ENCODE assay signal across 26 cellular contexts in the genomic region with DNA sequence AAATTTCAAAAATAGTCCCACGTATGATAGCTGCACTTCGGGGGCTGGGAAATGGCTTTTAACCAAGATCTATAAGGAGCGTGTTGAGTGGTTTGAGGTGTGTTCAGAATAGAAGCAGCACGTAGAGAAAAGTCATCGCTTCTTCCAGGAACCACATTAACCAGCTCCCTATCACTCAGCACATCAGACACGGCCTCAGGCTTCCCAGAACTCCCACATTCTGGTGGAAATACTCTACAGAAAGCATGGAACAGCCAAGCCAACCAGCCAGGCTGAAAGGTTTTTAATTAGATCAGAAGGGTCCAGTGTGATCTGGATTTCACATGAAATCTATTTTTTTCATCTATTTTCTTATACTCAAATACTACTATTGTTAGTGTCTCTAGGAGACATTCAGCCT.
A peak's percentile ranks its signal among the peaks of the same experiment; 100 is the strongest.
DNase-seq lines count a peak whose midpoint lies in the region; ATAC-seq and TF ChIP-seq lines count a peak whose summit lies in the region.
"Had no signal": no experiment of that assay in that cellular context is flagged by ENCODE, and none has a peak within 500 bp of the region (broad histone marks: within the 10 kb centered on the region; RNA-seq: fewer than 3 reads in every experiment).

No MANE protein-coding gene starts in this region.

- no peak overlapping the region for H3K4me2 ChIP-seq in SK-N-SH
- no peak overlapping the region for H3K4me2 ChIP-seq in smooth muscle cell

- no peaks in the 10 kb centered on the region for H3K79me2 ChIP-seq in SK-N-SH (ENCODE audit: insufficient read depth)
- no peaks in the 10 kb centered on the region for H3K79me2 ChIP-seq in smooth muscle cell (ENCODE audit: low read depth)

- H3K27me3 ChIP-seq in left ventricle myocardium inferior (ENCODE audit: low read depth) (no peaks in the 10 kb centered on the region), right cardiac atrium (ENCODE audit: control insufficient read depth, insufficient read depth) (no peaks in the 10 kb centered on the region), SK-N-SH (ENCODE audit: insufficient read depth) (no peaks in the 10 kb centered on the region), smooth muscle cell (ENCODE audit: low read depth) (no peaks in the 10 kb centered on the region), Peyer's patch (no peaks in the 10 kb centered on the region)
- H3K27me3 ChIP-seq: breast epithelium, spleen, tibial nerve had no signal

- H3K9me3 ChIP-seq in left ventricle myocardium inferior (replicated peaks) (no peaks in the 10 kb centered on the region), right cardiac atrium (ENCODE audit: control insufficient read depth, low read length) (no peaks in the 10 kb centered on the region), SK-N-SH (no peaks in the 10 kb centered on the region), smooth muscle cell (replicated peaks; ENCODE audit: low read depth) (no peaks in the 10 kb centered on the region), Peyer's patch (no peaks in the 10 kb centered on the region)
- H3K9me3 ChIP-seq: breast epithelium, spleen, tibial nerve had no signal

- H3K36me3 ChIP-seq in left ventricle myocardium inferior (no peaks in the 10 kb centered on the region), SK-N-SH (replicated peaks in 1 of 2; ENCODE audit: control insufficient read depth in 1 of 2, insufficient read depth in 2 of 2, low read length in 1 of 2) (no peaks in the 10 kb centered on the region), smooth muscle cell (ENCODE audit: low read depth) (no peaks in the 10 kb centered on the region), Peyer's patch (no peaks in the 10 kb centered on the region)
- H3K36me3 ChIP-seq: breast epithelium, spleen, tibial nerve had no signal

- POLR2A ChIA-PET in SK-N-SH (lab: Yijun Ruan, JAX): interaction anchor here (0.5 to 1.0 kb wide), 2 partner anchors 27 to 90 kb away, joined by 3 to 4 read pairs; no protein-coding TSS in a partner anchor

- peaks cover 3% of the 10 kb centered on the region for H3K4me1 ChIP-seq in left ventricle myocardium inferior
- H3K4me1 ChIP-seq in right cardiac atrium (ENCODE audit: control insufficient read depth, insufficient read depth, low read length): peaks cover 2% of the 10 kb centered on the region
- H3K4me1 ChIP-seq in SK-N-SH (ENCODE audit: control insufficient read depth in 1 of 2, insufficient read depth in 2 of 2, low read depth in 1 of 2, low read length in 1 of 2): peaks cover 0 to 9% of the 10 kb centered on the region in 2 experiments; a peak in 2 of 4 replicates
- peaks cover 7% of the 10 kb centered on the region for H3K4me1 ChIP-seq in smooth muscle cell (ENCODE audit: low read depth)
- no peaks in the 10 kb centered on the region for H3K4me1 ChIP-seq in Peyer's patch
- H3K4me1 ChIP-seq: breast epithelium, spleen, tibial nerve had no signal

- 60% methylated on average over 6 of the region's 6 CpGs for WGBS in right cardiac atrium
- 39% methylated on average over 6 of the region's 6 CpGs for WGBS in SK-N-SH (ENCODE audit: low lambda C conversion rate)
- WGBS in smooth muscle cell (ENCODE audit: low lambda C conversion rate): 33% methylated on average over 6 of the region's 6 CpGs

- H3F3A ChIP-seq in SK-N-SH (replicated peaks; ENCODE audit: insufficient read depth): no peaks in the 10 kb centered on the region
- H3F3A ChIP-seq in smooth muscle cell (ENCODE audit: low read depth): no peaks in the 10 kb centered on the region

- no peak for TF ChIP-seq CTCF in left ventricle myocardium inferior (IDR thresholded peaks at IDR 0.05; ENCODE audit: borderline replicate concordance)
- no peak for TF ChIP-seq CTCF in SK-N-SH (IDR thresholded peaks at IDR 0.05)
- TF ChIP-seq CTCF in fibroblast of pulmonary artery (IDR thresholded peaks at IDR 0.05; ENCODE audit: low read length, missing control alignments): no peak
- no peak for TF ChIP-seq CTCF in smooth muscle cell (IDR thresholded peaks at IDR 0.05; ENCODE audit: borderline replicate concordance, insufficient read depth, poor library complexity, severe bottlenecking)
- TF ChIP-seq CTCF in Peyer's patch (IDR thresholded peaks at IDR 0.05): no peak

- intact Hi-C loops in left ventricle myocardium inferior (cut with micrococcal nuclease) (no loop called here), right cardiac atrium (cut with DNase I) (no loop called here)

- peak; percentile 53 for TF ChIP-seq RAD21 in SK-N-SH (IDR thresholded peaks at IDR 0.05; ENCODE audit: low read length)

- ATAC-seq in right cardiac atrium: no peak
- no peak for ATAC-seq in HG02884 (IDR thresholded peaks at IDR 0.05; ENCODE audit: unreplicated experiment)
- ATAC-seq in activated naive CD8-positive, alpha-beta T cell treated with anti-CD3 and anti-CD28 coated beads, Interleukin-2, amount 50 U/mL, for 24 hours: no peak
- ATAC-seq: activated CD8-positive, alpha-beta memory T cell treated with anti-CD3 and anti-CD28 coated beads, Interleukin-2, amount 10 ng/mL, durations not matched to agents 7 days and 5 days; activated T-cell treated with anti-CD3 and anti-CD28 coated beads, Interleukin-2, amount 50 U/mL, for 72 hours; left colon; naive thymus-derived CD4-positive, alpha-beta T cell had no signal

- H4K20me1 ChIP-seq in SK-N-SH (ENCODE audit: insufficient read depth) (no peaks in the 10 kb centered on the region), smooth muscle cell (ENCODE audit: low read depth) (no peaks in the 10 kb centered on the region)

- DNase-seq in left ventricle myocardium inferior (no peak), right cardiac atrium (no peak), SK-N-SH (peak; percentile 71), fibroblast of pulmonary artery (ENCODE audit: low read depth) (peak; percentile 8), smooth muscle cell (lab: John Stamatoyannopoulos, UW; ENCODE audit: unreplicated experiment) (no peak), Peyer's patch (no peak)
- DNase-seq in activated naive CD8-positive, alpha-beta T cell treated with anti-CD3 and anti-CD28 coated beads, Interleukin-2, amount 50 U/mL, for 24 hours: no peak
- DNase-seq: activated CD4-positive, alpha-beta T cell treated with anti-CD3 and anti-CD28 coated beads, Interleukin-2, amount 50 U/mL, for 1 hour; activated CD8-positive, alpha-beta memory T cell treated with anti-CD3 and anti-CD28 coated beads, Interleukin-2, amount 10 ng/mL, durations not matched to agents 7 days and 5 days; activated naive CD4-positive, alpha-beta T cell treated with Interleukin-2 at 50 U/mL for 16 hours; activated T-cell treated with anti-CD3 and anti-CD28 coated beads, Interleukin-2, amount 50 U/mL, for 72 hours; amniotic stem cell; CD4-positive, alpha-beta T cell; effector CD8-positive, alpha-beta T cell; EL; erythroblast; HFFc6; left colon; naive thymus-derived CD4-positive, alpha-beta T cell; NCI-H1694 treated with DMSO at 0.1 percent for 48 hours; NCI-H526; retina; spleen had no signal

- peak in 1 of 2 experiments; percentile 95; a peak in 2 of 4 replicates for TF ChIP-seq EP300 in SK-N-SH (IDR thresholded peaks at IDR 0.05; ENCODE audit: borderline replicate concordance in 1 of 2, low read depth in 1 of 2, low read length in 1 of 2)

- H2AFZ ChIP-seq in SK-N-SH (ENCODE audit: low read depth) (0 out of 2 replicates have a peak overlapping the region, but pooled peaks have one; percentile 26), smooth muscle cell (ENCODE audit: low read depth) (peak overlapping the region; percentile 61)

- CTCF ChIA-PET in SK-N-SH (lab: Yijun Ruan, JAX): interaction anchor here (0.7 to 2.0 kb wide), 4 partner anchors 13 to 1072 kb away, joined by 3 to 8 read pairs (median 3); no protein-coding TSS in a partner anchor

- no peak overlapping the region for H3K27ac Mint-ChIP-seq in activated naive CD8-positive, alpha-beta T cell treated with anti-CD3 and anti-CD28 coated beads, Interleukin-2, amount 50 U/mL, for 24 hours
- H3K27ac Mint-ChIP-seq: activated CD8-positive, alpha-beta memory T cell treated with anti-CD3 and anti-CD28 coated beads, Interleukin-2, amount 10 ng/mL, durations not matched to agents 7 days and 5 days; activated T-cell treated with anti-CD3 and anti-CD28 coated beads, Interleukin-2, amount 50 U/mL, for 72 hours; CD4-positive, alpha-beta T cell; HFFc6; naive thymus-derived CD4-positive, alpha-beta T cell had no signal

- no peak overlapping the region for H3K4me3 Mint-ChIP-seq in activated naive CD8-positive, alpha-beta T cell treated with anti-CD3 and anti-CD28 coated beads, Interleukin-2, amount 50 U/mL, for 24 hours
- H3K4me3 Mint-ChIP-seq: activated CD8-positive, alpha-beta memory T cell treated with anti-CD3 and anti-CD28 coated beads, Interleukin-2, amount 10 ng/mL, durations not matched to agents 7 days and 5 days; activated T-cell treated with anti-CD3 and anti-CD28 coated beads, Interleukin-2, amount 50 U/mL, for 72 hours; CD4-positive, alpha-beta T cell; HFFc6; naive thymus-derived CD4-positive, alpha-beta T cell had no signal

- no peaks in the 10 kb centered on the region for H3K9me2 ChIP-seq in SK-N-SH

- H3K27me3 Mint-ChIP-seq in activated naive CD8-positive, alpha-beta T cell treated with anti-CD3 and anti-CD28 coated beads, Interleukin-2, amount 50 U/mL, for 24 hours: no peaks in the 10 kb centered on the region
- H3K27me3 Mint-ChIP-seq: activated CD8-positive, alpha-beta memory T cell treated with anti-CD3 and anti-CD28 coated beads, Interleukin-2, amount 10 ng/mL, durations not matched to agents 7 days and 5 days had no signal

- H3K9ac ChIP-seq in SK-N-SH: no peak overlapping the region
- no peak overlapping the region for H3K9ac ChIP-seq in smooth muscle cell (ENCODE audit: low read depth)

- H3K27ac ChIP-seq in left ventricle myocardium inferior (replicated peaks): peak overlapping the region; percentile 10
- no peak overlapping the region for H3K27ac ChIP-seq in right cardiac atrium (ENCODE audit: low read length)
- peak overlapping the region in 1 of 2 experiments; percentile 98; a peak in 2 of 4 replicates for H3K27ac ChIP-seq in SK-N-SH (ENCODE audit: low read depth in 2 of 2, low read length in 1 of 2)
- H3K27ac ChIP-seq in smooth muscle cell (ENCODE audit: low read depth): no peak overlapping the region
- no peak overlapping the region for H3K27ac ChIP-seq in Peyer's patch
- H3K27ac ChIP-seq: breast epithelium, tibial nerve had no signal

- peaks cover 3% of the 10 kb centered on the region for H3K9me3 Mint-ChIP-seq in activated naive CD8-positive, alpha-beta T cell treated with anti-CD3 and anti-CD28 coated beads, Interleukin-2, amount 50 U/mL, for 24 hours
- H3K9me3 Mint-ChIP-seq: activated T-cell treated with anti-CD3 and anti-CD28 coated beads, Interleukin-2, amount 50 U/mL, for 72 hours; CD4-positive, alpha-beta T cell; HFFc6 had no signal

- no peak overlapping the region for H3K4me3 ChIP-seq in left ventricle myocardium inferior
- no peak overlapping the region for H3K4me3 ChIP-seq in right cardiac atrium (ENCODE audit: low read length)
- H3K4me3 ChIP-seq in SK-N-SH (ENCODE audit: low read depth in 2 of 2, low read length in 1 of 2): no peak overlapping the region
- H3K4me3 ChIP-seq in fibroblast of pulmonary artery (replicated peaks; ENCODE audit: low read depth, low read length): no peak overlapping the region
- no peak overlapping the region for H3K4me3 ChIP-seq in smooth muscle cell
- no peak overlapping the region for H3K4me3 ChIP-seq in Peyer's patch
- H3K4me3 ChIP-seq: breast epithelium, spleen, tibial nerve had no signal

- no peaks in the 10 kb centered on the region for H3K4me1 Mint-ChIP-seq in activated naive CD8-positive, alpha-beta T cell treated with anti-CD3 and anti-CD28 coated beads, Interleukin-2, amount 50 U/mL, for 24 hours
- H3K4me1 Mint-ChIP-seq: activated CD8-positive, alpha-beta memory T cell treated with anti-CD3 and anti-CD28 coated beads, Interleukin-2, amount 10 ng/mL, durations not matched to agents 7 days and 5 days had no signal

- TF ChIP-seq POLR2A in Peyer's patch (IDR thresholded peaks at IDR 0.05): no peak

- H3K36me3 Mint-ChIP-seq in activated naive CD8-positive, alpha-beta T cell treated with anti-CD3 and anti-CD28 coated beads, Interleukin-2, amount 50 U/mL, for 24 hours (ENCODE audit: low read depth): no peaks in the 10 kb centered on the region
- H3K36me3 Mint-ChIP-seq: activated CD8-positive, alpha-beta memory T cell treated with anti-CD3 and anti-CD28 coated beads, Interleukin-2, amount 10 ng/mL, durations not matched to agents 7 days and 5 days; naive thymus-derived CD4-positive, alpha-beta T cell had no signal

Comparison
In these comparisons a context has a peak if more than half of its experiments do, and no peak if none do; other contexts are left out.
1. DNase-seq: peak in SK-N-SH (single experiment) and fibroblast of pulmonary artery (single experiment); none in left ventricle myocardium inferior (single experiment), right cardiac atrium (0 of 3), smooth muscle cell (single experiment), activated naive CD8-positive, alpha-beta T cell treated with anti-CD3 and anti-CD28 coated beads, Interleukin-2, amount 50 U/mL, for 24 hours (single experiment) and Peyer's patch (0 of 3).